ENCODE assay signal across 8 cellular contexts in the genomic region with DNA sequence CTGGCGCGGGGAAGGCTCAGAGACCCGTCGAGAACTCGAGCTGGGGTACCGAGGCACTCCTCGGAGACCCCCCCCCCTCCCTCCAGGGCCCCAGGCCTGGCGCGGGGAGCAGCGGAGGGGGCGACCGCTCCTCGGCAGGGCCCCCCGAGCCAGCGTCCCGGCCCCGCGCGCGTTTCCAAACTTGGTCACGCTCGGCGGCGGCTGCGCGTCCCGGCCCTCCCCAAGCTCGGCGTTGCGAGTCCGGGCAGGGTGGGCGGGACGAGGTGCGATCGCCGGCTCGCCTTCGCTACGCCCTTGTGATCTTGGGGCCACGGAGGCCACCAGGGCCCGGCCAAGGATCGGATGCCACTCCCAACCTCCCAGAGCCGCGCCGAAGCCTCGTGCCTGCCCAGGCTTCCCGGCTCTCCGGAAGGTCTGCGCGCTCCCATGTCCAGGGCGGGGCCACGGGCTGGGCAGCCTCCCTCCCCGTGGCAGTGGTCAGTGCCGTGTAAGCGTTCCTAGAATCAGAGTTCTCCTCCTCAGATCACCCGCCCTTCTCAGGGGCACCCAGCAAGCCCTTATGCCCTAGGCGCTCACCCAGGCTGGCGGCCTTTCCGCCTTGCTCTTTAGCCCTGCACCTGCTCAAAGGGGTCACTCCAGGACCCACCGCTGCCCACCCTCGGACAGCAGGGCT. TPM values are rescaled to one million over a fixed set of nuclear protein-coding genes. Genes with fewer than 3 reads are reported as not detected.
DNase-seq lines count a peak whose midpoint lies in the region; ATAC-seq and TF ChIP-seq lines count a peak whose summit lies in the region.

No MANE protein-coding gene starts in this region.

- H2AFZ ChIP-seq in PC-9: peak overlapping the region; percentile 71

- DNase-seq in COLO668 (lab: John Stamatoyannopoulos, UW; ENCODE audit: unreplicated experiment) (peak; percentile 26), PC-9 (peak in 1 of 2 experiments; percentile 73), fibroblast of peridontal ligament (ENCODE audit: extremely low read depth) (peak; percentile 40), GM20000 (ENCODE audit: low spot score) (no peak), T1000 (lab: John Stamatoyannopoulos, UW) (no peak), DMS79 treated with DMSO at 0.1 percent for 48 hours (lab: John Stamatoyannopoulos, UW) (no peak)
- DNase-seq in naive thymus-derived CD8-positive, alpha-beta T cell: no peak
- DNase-seq in activated CD8-positive, alpha-beta memory T cell treated with anti-CD3 and anti-CD28 coated beads, Interleukin-2, amount 10 ng/mL, durations not matched to agents 7 days and 5 days: no peak

- CTCF ChIA-PET in PC-9 (lab: Charles Lee): interaction anchor here (0.6 to 1.3 kb wide), 5 partner anchors 10 to 138 kb away, joined by 3 to 8 read pairs (median 4); no protein-coding TSS in a partner anchor
- CTCF ChIA-PET in activated CD8-positive, alpha-beta memory T cell treated with anti-CD3 and anti-CD28 coated beads, Interleukin-2, amount 10 ng/mL, durations not matched to agents 7 days and 5 days (lab: Charles Lee): interaction anchor here (4.5 to 9.3 kb wide), 3 partner anchors 11 to 252 kb away, joined by 25 to 121 read pairs (median 38); partner anchors contain the start of gene MRPS23

- peak in 1 of 2 donors; percentile 21 for ATAC-seq in naive thymus-derived CD8-positive, alpha-beta T cell
- ATAC-seq in activated CD8-positive, alpha-beta memory T cell treated with anti-CD3 and anti-CD28 coated beads, Interleukin-2, amount 10 ng/mL, durations not matched to agents 7 days and 5 days: no peak

- H3F3A ChIP-seq in PC-9 (ENCODE audit: insufficient read depth, low read depth): peaks cover 31% of the 10 kb centered on the region

- peaks cover 18% of the 10 kb centered on the region for H3K4me1 ChIP-seq in PC-9 (replicated peaks; ENCODE audit: insufficient read depth)

- no TSS peak for BruUV-seq in PC-9 (replicated peaks; lab: Mats Ljungman, UMichigan)

- H3K9me3 Mint-ChIP-seq in naive thymus-derived CD8-positive, alpha-beta T cell: no peaks in the 10 kb centered on the region
- H3K9me3 Mint-ChIP-seq in activated CD8-positive, alpha-beta memory T cell treated with anti-CD3 and anti-CD28 coated beads, Interleukin-2, amount 10 ng/mL, durations not matched to agents 7 days and 5 days (ENCODE audit: low read depth): no peaks in the 10 kb centered on the region

- intact Hi-C loops in PC-9 (cut with micrococcal nuclease; ENCODE audit: unreplicated experiment): loop anchor here (1.0 to 5.0 kb wide), 3 partner anchors 28 to 85 kb away; no protein-coding TSS in a partner anchor

- H3K4me3 Mint-ChIP-seq in naive thymus-derived CD8-positive, alpha-beta T cell: peak overlapping the region in 9 of 10 donors; percentile 1 to 92 (median 85)
- H3K4me3 Mint-ChIP-seq in activated CD8-positive, alpha-beta memory T cell treated with anti-CD3 and anti-CD28 coated beads, Interleukin-2, amount 10 ng/mL, durations not matched to agents 7 days and 5 days: no peak overlapping the region

- H3K9me2 ChIP-seq in PC-9 (ENCODE audit: insufficient read depth): no peaks in the 10 kb centered on the region

- TF ChIP-seq CTCF in PC-9 (conservative IDR thresholded peaks at IDR 0.05) (no peak), GM20000 (IDR thresholded peaks at IDR 0.05; ENCODE audit: extremely low read depth, missing control alignments) (no peak)

- peak overlapping the region in 1 of 10 donors; percentile 67 for H3K27ac Mint-ChIP-seq in naive thymus-derived CD8-positive, alpha-beta T cell
- H3K27ac Mint-ChIP-seq in activated CD8-positive, alpha-beta memory T cell treated with anti-CD3 and anti-CD28 coated beads, Interleukin-2, amount 10 ng/mL, durations not matched to agents 7 days and 5 days: no peak overlapping the region

- no peaks in the 10 kb centered on the region for H3K79me2 ChIP-seq in PC-9 (ENCODE audit: low read depth)

- H3K4me1 Mint-ChIP-seq in naive thymus-derived CD8-positive, alpha-beta T cell: peaks cover 9 to 12% (median 10%) of the 10 kb centered on the region in 4 donors
- H3K4me1 Mint-ChIP-seq in activated CD8-positive, alpha-beta memory T cell treated with anti-CD3 and anti-CD28 coated beads, Interleukin-2, amount 10 ng/mL, durations not matched to agents 7 days and 5 days: peaks cover 14% of the 10 kb centered on the region

- H3K36me3 Mint-ChIP-seq in naive thymus-derived CD8-positive, alpha-beta T cell: no peaks in the 10 kb centered on the region
- H3K36me3 Mint-ChIP-seq in activated CD8-positive, alpha-beta memory T cell treated with anti-CD3 and anti-CD28 coated beads, Interleukin-2, amount 10 ng/mL, durations not matched to agents 7 days and 5 days: no peaks in the 10 kb centered on the region

- POLR2A ChIA-PET in PC-9 (lab: Charles Lee; ENCODE audit: unreplicated experiment): interaction anchor here (0.6 kb wide), 3 partner anchors 92 to 804 kb away, joined by 3 to 7 read pairs (median 6); no protein-coding TSS in a partner anchor
- POLR2A ChIA-PET in naive thymus-derived CD8-positive, alpha-beta T cell (lab: Charles Lee): interaction anchor here (0.7 to 4.8 kb wide), 7 partner anchors 12 to 236 kb away, joined by 3 to 24 read pairs (median 4); partner anchors contain the start of genes MRPS23, SRSF1 and VEZF1

- H3K9me3 ChIP-seq in PC-9 (ENCODE audit: insufficient read depth, low read depth): no peaks in the 10 kb centered on the region

- no peak overlapping the region for H3K27ac ChIP-seq in PC-9

- no peaks in the 10 kb centered on the region for H3K36me3 ChIP-seq in PC-9 (ENCODE audit: low read depth)

- peaks cover 4 to 39% (median 7%) of the 10 kb centered on the region in 5 donors for H3K27me3 Mint-ChIP-seq in naive thymus-derived CD8-positive, alpha-beta T cell
- H3K27me3 Mint-ChIP-seq in activated CD8-positive, alpha-beta memory T cell treated with anti-CD3 and anti-CD28 coated beads, Interleukin-2, amount 10 ng/mL, durations not matched to agents 7 days and 5 days: peaks cover 46% of the 10 kb centered on the region

- no peaks in the 10 kb centered on the region for H3K27me3 ChIP-seq in PC-9 (ENCODE audit: insufficient read depth, low read depth)

- peak overlapping the region; percentile 52 for H3K4me3 ChIP-seq in PC-9

- H3K4me2 ChIP-seq in PC-9: peak overlapping the region; percentile 98

- no peaks in the 10 kb centered on the region for H4K20me1 ChIP-seq in PC-9 (ENCODE audit: insufficient read depth)

RNA-seq across cellular contexts. Expression of gene MRPS23, which starts 12.0 kb away (rescaled TPM):
- total RNA-seq in PC-9 (2021): 49.7 and 50.3 TPM in 2 replicates
- 10 to 100 TPM; 31.6 to 33.7 TPM for total RNA-seq in naive thymus-derived CD8-positive, alpha-beta T cell
- polyA plus RNA-seq in naive thymus-derived CD8-positive, alpha-beta T cell: 10 to 100 TPM; 41.1 to 42.8 (median 41.6) TPM
- 10 to 100 TPM; 39.4 to 49.4 TPM for total RNA-seq in activated CD8-positive, alpha-beta memory T cell treated with anti-CD3 and anti-CD28 coated beads, Interleukin-2, amount 10 ng/mL, durations not matched to agents 7 days and 5 days

Comparison
In these comparisons a context has a peak if more than half of its experiments do, and no peak if none do; other contexts are left out.
1. DNase-seq: peak in COLO668 (single experiment) and fibroblast of peridontal ligament (single experiment); none in naive thymus-derived CD8-positive, alpha-beta T cell (0 of 10), GM20000 (single experiment), T1000 (single experiment), activated CD8-positive, alpha-beta memory T cell treated with anti-CD3 and anti-CD28 coated beads, Interleukin-2, amount 10 ng/mL, durations not matched to agents 7 days and 5 days (single experiment) and DMS79 treated with DMSO at 0.1 percent for 48 hours (single experiment).